Comparison of ENCODE assay signal across 7 cellular contexts in genomic region chr15:57537072-57537471, GRCh38. TPM values are rescaled to one million over a fixed set of nuclear protein-coding genes. Genes with fewer than 3 reads are reported as not detected.
DNase-seq lines count a peak whose midpoint lies in the region; ATAC-seq and TF ChIP-seq lines count a peak whose summit lies in the region.

No MANE protein-coding gene starts in this region.

- DNase-seq in H4 (ENCODE audit: low spot score) (peak; percentile 94), NCI-H774 (lab: John Stamatoyannopoulos, UW) (peak; percentile 32), fibroblast of pulmonary artery (ENCODE audit: low read depth) (peak; percentile 69), smooth muscle cell of the brain vasculature (ENCODE audit: low read depth, low spot score) (peak; percentile 57), cortex of kidney (lab: John Stamatoyannopoulos, UW) (no peak), NOMO-1 treated with dmso at 0.1 percent for 144 hours (lab: John Stamatoyannopoulos, UW; ENCODE audit: unreplicated experiment) (no peak)

- no peak for ATAC-seq in GM19324 (IDR thresholded peaks at IDR 0.05; ENCODE audit: low FRiP score, unreplicated experiment)

- no peak for TF ChIP-seq CTCF in fibroblast of pulmonary artery (IDR thresholded peaks at IDR 0.05; ENCODE audit: low read length, missing control alignments)

- no peak overlapping the region for H3K4me3 ChIP-seq in fibroblast of pulmonary artery (replicated peaks; ENCODE audit: low read depth, low read length)

RNA-seq across cellular contexts. Expression of gene MYZAP, which starts 54.6 kb away (rescaled TPM):
- total RNA-seq in H4 (2014; rRNA removed; shearing (Covaris generic)), result 1.5 and 5.1 TPM in 2 replicates

Comparison
In these comparisons a context has a peak if more than half of its experiments do, and no peak if none do; other contexts are left out.
1. DNase-seq: peak in H4 (single experiment), NCI-H774 (single experiment), fibroblast of pulmonary artery (single experiment) and smooth muscle cell of the brain vasculature (single experiment); none in cortex of kidney (single experiment) and NOMO-1 treated with dmso at 0.1 percent for 144 hours (single experiment).